Comparison of ENCODE assay signal across 10 cellular contexts in the genomic region with DNA sequence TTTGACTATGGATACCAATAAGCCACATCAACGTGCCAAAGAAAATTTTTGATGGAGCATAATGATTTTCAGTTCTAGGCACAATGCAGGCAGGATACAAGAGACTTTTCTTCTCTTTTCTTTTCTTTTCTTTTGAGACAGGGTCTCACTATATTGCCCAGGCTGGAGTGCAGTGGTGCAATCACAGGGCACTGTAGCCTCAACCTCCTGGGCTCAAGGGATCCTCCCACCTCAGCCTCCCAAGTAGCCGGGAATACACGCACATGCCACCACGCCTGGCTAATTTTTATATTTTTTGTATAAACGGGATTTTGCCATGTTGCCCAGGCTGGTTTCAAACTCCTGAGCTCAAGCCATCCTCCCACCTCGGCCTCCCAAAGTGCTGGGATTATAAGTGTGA. TPM values are rescaled to one million over a fixed set of nuclear protein-coding genes. Genes with fewer than 3 reads are reported as not detected.
"Had no signal": no experiment of that assay in that cellular context is flagged by ENCODE, and none has a peak within 500 bp of the region (broad histone marks: within the 10 kb centered on the region; RNA-seq: fewer than 3 reads in every experiment).

No MANE protein-coding gene starts in this region.

RNA-seq across cellular contexts. Expression of a gene that starts 7.4 kb away (rescaled TPM):
- total RNA-seq: PC-3, PC-9, Right ventricle myocardium inferior, Right ventricle myocardium superior, RPMI7951, SJCRH30, SK-MEL-5 had no signal

RNA-seq across cellular contexts. Expression of a gene that starts 50.2 kb away (rescaled TPM):
- total RNA-seq: OCI-LY7, PC-3, PC-9, Right ventricle myocardium inferior, Right ventricle myocardium superior, RPMI7951, SJCRH30, SJSA1, SK-MEL-5, T-cell had no signal
